In the genomic region with DNA sequence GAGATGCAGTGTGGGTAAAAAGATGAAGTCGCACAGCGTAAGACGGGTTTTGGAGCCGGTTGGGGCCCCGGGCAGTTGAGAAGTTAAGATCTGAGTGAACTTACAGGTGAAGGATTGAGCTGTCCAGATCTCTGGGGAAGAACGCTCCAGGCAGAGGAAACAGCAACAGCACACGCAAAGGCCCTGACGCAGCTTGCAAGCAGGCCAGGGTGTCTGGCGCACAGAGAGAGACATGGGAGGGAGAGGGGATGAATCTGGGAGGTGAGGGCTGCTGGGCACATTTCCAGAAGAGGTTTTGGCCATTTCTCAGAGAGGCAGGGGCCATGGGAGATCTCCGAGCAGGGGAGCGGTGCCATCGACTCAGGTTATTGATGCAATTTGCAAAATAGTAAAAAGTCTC, we compare ENCODE assay signal across 37 cellular contexts. TPM values are rescaled to one million over a fixed set of nuclear protein-coding genes. Genes with fewer than 3 reads are reported as not detected.
"Had no signal": no experiment of that assay in that cellular context is flagged by ENCODE, and none has a peak within 500 bp of the region (broad histone marks: within the 10 kb centered on the region; RNA-seq: fewer than 3 reads in every experiment).

No MANE protein-coding gene starts in this region.

- H3K27me3 ChIP-seq: brain microvascular endothelial cell, gastrocnemius medialis had no signal

- ATAC-seq: activated CD4-positive, alpha-beta T cell treated with anti-CD3 and anti-CD28 coated beads for 36 hours; activated CD8-positive, alpha-beta memory T cell treated with anti-CD3 and anti-CD28 coated beads, Interleukin-2, amount 10 ng/mL, durations not matched to agents 7 days and 5 days; activated CD8-positive, alpha-beta T cell treated with anti-CD3 and anti-CD28 coated beads, Interleukin-2, amount 10 ng/mL, durations not matched to agents 7 days and 5 days; activated T-cell treated with anti-CD3 and anti-CD28 coated beads, Interleukin-2, amount 50 U/mL, for 4 hours; activated T-helper 17 cell treated with anti-CD3 and anti-CD28 coated beads, Interleukin-2, amount 50 U/mL, for 72 hours; esophagus mucosa; foreskin keratinocyte; gastrocnemius medialis; heart left ventricle; T-helper 17 cell had no signal

- DNase-seq: activated B cell treated with CpG ODN at 0.5 μM for 24 hours; activated CD4-positive, alpha-beta memory T cell treated with anti-CD3 and anti-CD28 coated beads for 36 hours; activated CD4-positive, alpha-beta T cell treated with anti-CD3 and anti-CD28 coated beads for 36 hours; activated CD4-positive, alpha-beta T cell treated with anti-CD3 and anti-CD28 coated beads, Interleukin-2, amount 10 ng/mL, durations not matched to agents 24 days and 14 days; activated CD4-positive, CD25-positive, alpha-beta regulatory T cell treated with anti-CD3 and anti-CD28 coated beads, Interleukin-2, amount 50 U/mL, for 72 hours; activated CD8-positive, alpha-beta memory T cell treated with anti-CD3 and anti-CD28 coated beads, Interleukin-2, amount 10 ng/mL, durations not matched to agents 7 days and 5 days; activated CD8-positive, alpha-beta memory T cell treated with anti-CD3 and anti-CD28 coated beads, Interleukin-2, amount 50 U/mL, for 4 hours; activated CD8-positive, alpha-beta T cell treated with anti-CD3 and anti-CD28 coated beads, Interleukin-2, amount 10 ng/mL, durations not matched to agents 7 days and 5 days; activated effector memory CD4-positive, alpha-beta T cell treated with Interleukin-2 at 50 U/mL for 16 hours; activated gamma-delta T cell treated with Interleukin-2 at 50 U/mL for 16 hours; activated naive CD4-positive, alpha-beta T cell treated with anti-CD3 and anti-CD28 coated beads, Interleukin-2, amount 50 U/mL, for 16 hours; activated naive CD4-positive, alpha-beta T cell treated with Interleukin-2 at 50 U/mL for 16 hours; activated T-cell treated with anti-CD3 and anti-CD28 coated beads, Interleukin-2, amount 50 U/mL, for 4 hours; amniotic stem cell; anterior cingulate cortex; brain microvascular endothelial cell; dorsolateral prefrontal cortex; effector memory CD4-positive, alpha-beta T cell; endodermal cell; foreskin keratinocyte; gastrocnemius medialis; glutamatergic neuron; heart left ventricle; T-helper 1 cell; T-helper 17 cell; T1000; WERI-Rb-1 had no signal

- H3K4me3 ChIP-seq: coronary artery, dorsolateral prefrontal cortex, gastrocnemius medialis, heart left ventricle had no signal

- H3K27ac ChIP-seq: brain microvascular endothelial cell, coronary artery, dorsolateral prefrontal cortex, foreskin keratinocyte, gastrocnemius medialis, heart left ventricle, WERI-Rb-1 had no signal

- H3K9me3 ChIP-seq: gastrocnemius medialis had no signal

- FAIRE-seq: astrocyte, bronchial epithelial cell had no signal

- H3K36me3 ChIP-seq: brain microvascular endothelial cell, gastrocnemius medialis, heart left ventricle, WERI-Rb-1 had no signal

- H3K4me1 ChIP-seq: foreskin keratinocyte, gastrocnemius medialis had no signal

RNA-seq across cellular contexts. Expression of gene MYL2, which starts 31.0 kb away (rescaled TPM):
- total RNA-seq: activated B cell treated with CpG ODN at 0.5 μM for 24 hours; activated CD4-positive, alpha-beta memory T cell treated with anti-CD3 and anti-CD28 coated beads for 36 hours; activated CD4-positive, alpha-beta T cell treated with anti-CD3 and anti-CD28 coated beads for 36 hours; activated CD4-positive, alpha-beta T cell treated with anti-CD3 and anti-CD28 coated beads, Interleukin-2, amount 10 ng/mL, durations not matched to agents 24 days and 14 days; activated CD8-positive, alpha-beta memory T cell treated with anti-CD3 and anti-CD28 coated beads for 36 hours; activated CD8-positive, alpha-beta memory T cell treated with anti-CD3 and anti-CD28 coated beads, Interleukin-2, amount 10 ng/mL, durations not matched to agents 7 days and 5 days; activated CD8-positive, alpha-beta T cell treated with anti-CD3 and anti-CD28 coated beads, Interleukin-2, amount 10 ng/mL, durations not matched to agents 7 days and 5 days; activated T-cell treated with anti-CD3 and anti-CD28 coated beads, Interleukin-2, amount 50 U/mL, for 4 hours; activated T-helper 17 cell treated with anti-CD3 and anti-CD28 coated beads, Interleukin-2, amount 50 U/mL, for 72 hours; astrocyte; bronchial epithelial cell; cerebellum; epithelial cell of proximal tubule; foreskin keratinocyte; T-helper 17 cell had no signal

RNA-seq across cellular contexts. Expression of gene CCDC63, which starts 42.6 kb away (rescaled TPM):
- total RNA-seq: activated B cell treated with CpG ODN at 0.5 μM for 24 hours; activated CD4-positive, alpha-beta memory T cell treated with anti-CD3 and anti-CD28 coated beads for 36 hours; activated CD4-positive, alpha-beta T cell treated with anti-CD3 and anti-CD28 coated beads for 36 hours; activated CD4-positive, alpha-beta T cell treated with anti-CD3 and anti-CD28 coated beads, Interleukin-2, amount 10 ng/mL, durations not matched to agents 24 days and 14 days; activated CD8-positive, alpha-beta memory T cell treated with anti-CD3 and anti-CD28 coated beads for 36 hours; activated CD8-positive, alpha-beta memory T cell treated with anti-CD3 and anti-CD28 coated beads, Interleukin-2, amount 10 ng/mL, durations not matched to agents 7 days and 5 days; activated CD8-positive, alpha-beta T cell treated with anti-CD3 and anti-CD28 coated beads, Interleukin-2, amount 10 ng/mL, durations not matched to agents 7 days and 5 days; activated T-cell treated with anti-CD3 and anti-CD28 coated beads, Interleukin-2, amount 50 U/mL, for 4 hours; activated T-helper 17 cell treated with anti-CD3 and anti-CD28 coated beads, Interleukin-2, amount 50 U/mL, for 72 hours; bronchial epithelial cell; cardiac septum; cerebellum; dorsolateral prefrontal cortex; epithelial cell of proximal tubule; esophagus mucosa; gastrocnemius medialis; heart left ventricle; T-helper 17 cell had no signal
- polyA plus RNA-seq: adipose tissue, heart left ventricle had no signal
